ENCODE assay signal across 8 cellular contexts in the genomic region with DNA sequence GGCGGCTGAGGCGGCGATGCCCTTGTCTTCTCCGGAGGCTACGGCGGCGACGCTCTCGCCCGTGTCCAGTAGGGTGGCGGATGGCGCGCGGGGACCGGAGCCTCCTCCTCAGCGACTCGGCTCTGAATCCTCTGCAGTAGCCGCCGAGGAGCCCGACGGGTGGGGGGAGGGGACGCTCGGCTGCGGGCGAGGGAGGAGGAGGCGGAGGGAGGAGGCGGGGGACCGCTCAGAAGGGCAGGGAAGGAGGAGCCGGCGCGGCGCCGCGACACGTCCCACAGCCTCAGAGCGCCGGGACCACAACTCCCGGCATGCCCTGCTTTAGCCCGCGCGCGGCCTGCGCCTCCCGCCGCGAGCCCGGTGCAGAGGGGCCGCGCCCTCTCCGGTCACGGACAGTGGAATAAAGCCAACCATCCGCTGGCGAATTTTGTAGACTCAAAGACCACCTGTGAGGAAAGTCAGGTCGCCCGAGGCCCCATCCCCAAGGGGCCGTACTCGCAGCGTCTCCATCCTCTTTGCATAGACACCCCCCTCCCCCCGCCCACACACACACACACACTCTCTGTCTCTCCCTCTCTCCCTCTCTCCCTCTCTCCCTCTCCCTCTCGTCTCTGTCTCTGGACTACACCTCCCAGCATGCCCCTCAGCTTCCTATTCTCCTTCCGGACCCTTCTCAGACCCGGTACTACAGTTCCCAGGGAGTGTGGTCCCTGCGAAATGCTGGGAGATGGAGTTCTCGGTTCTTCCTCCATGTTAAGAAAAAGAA. TPM values are rescaled to one million over a fixed set of nuclear protein-coding genes. Genes with fewer than 3 reads are reported as not detected.
DNase-seq lines count a peak whose midpoint lies in the region; ATAC-seq and TF ChIP-seq lines count a peak whose summit lies in the region.

Gene FAM168A, minus strand, starts transcription at position 157 of the 763 bp plus-strand sequence. CDS start 129,638 bp downstream, outside the sequence.

- H3K9me3 ChIP-seq in SK-N-SH = no peaks in the 10 kb centered on the region

- no peak for TF ChIP-seq EP300 in SK-N-SH (IDR thresholded peaks at IDR 0.05; ENCODE audit: borderline replicate concordance in 1 of 2, low read depth in 1 of 2, low read length in 1 of 2)

- H3K9me2 ChIP-seq in SK-N-SH = no peaks in the 10 kb centered on the region

- H3K4me1 ChIP-seq in SK-N-SH (ENCODE audit: control insufficient read depth in 1 of 2, insufficient read depth in 2 of 2, low read depth in 1 of 2, low read length in 1 of 2) = peaks cover 9 to 12% of the 10 kb centered on the region in 2 experiments; a peak in 3 of 4 replicates

- H3K9ac ChIP-seq in SK-N-SH = peak within 1 kb of the TSS; percentile 74

- H3K36me3 ChIP-seq in SK-N-SH (replicated peaks in 1 of 2; ENCODE audit: control insufficient read depth in 1 of 2, insufficient read depth in 2 of 2, low read length in 1 of 2) = no peaks in the 10 kb centered on the region

- peak; percentile 88 for ATAC-seq in HG02571 (IDR thresholded peaks at IDR 0.05; ENCODE audit: unreplicated experiment)

- peak within 1 kb of the TSS; percentile 71 to 76 for H3K4me3 ChIP-seq in SK-N-SH (ENCODE audit: low read depth in 2 of 2, low read length in 1 of 2)

- H3K27ac ChIP-seq in SK-N-SH (ENCODE audit: low read depth in 2 of 2, low read length in 1 of 2) = peak within 1 kb of the TSS; percentile 70 to 92

- peak; percentile 18 for TF ChIP-seq CTCF in GM10248 (IDR thresholded peaks at IDR 0.05; ENCODE audit: control extremely low read depth, extremely low read depth, low read depth, missing control alignments)
- TF ChIP-seq CTCF in SK-N-SH (IDR thresholded peaks at IDR 0.05) = 0 out of 2 replicates have a peak, but pooled peaks have one; percentile 27

- H3K4me2 ChIP-seq in SK-N-SH = peak within 1 kb of the TSS; percentile 87

- no peaks in the 10 kb centered on the region for H3K27me3 ChIP-seq in SK-N-SH (ENCODE audit: insufficient read depth)

- under 1% methylated on average over 30 of the region's 64 CpGs for WGBS in SK-N-SH (ENCODE audit: low lambda C conversion rate)

- H4K20me1 ChIP-seq in SK-N-SH (ENCODE audit: insufficient read depth) = no peaks in the 10 kb centered on the region

- TF ChIP-seq RAD21 in SK-N-SH (IDR thresholded peaks at IDR 0.05; ENCODE audit: low read length) = no peak; the same call in 1 of the 2 replicates

- POLR2A ChIA-PET in GM10248 (lab: Yijun Ruan, JAX) = no interaction called here
- POLR2A ChIA-PET in SK-N-SH (lab: Yijun Ruan, JAX) = interaction anchor here (0.6 to 1.3 kb wide), 11 partner anchors 28 to 975 kb away, joined by 3 to 6 read pairs (median 3); no protein-coding TSS in a partner anchor

- H3F3A ChIP-seq in SK-N-SH (replicated peaks; ENCODE audit: insufficient read depth) = peaks cover 4% of the 10 kb centered on the region

- peak; percentile 96 for DNase-seq in GM10248 (ENCODE audit: extremely low spot score)
- peak; percentile 87 for DNase-seq in NCI-H1048 (lab: John Stamatoyannopoulos, UW)
- DNase-seq in SK-N-SH = peak; percentile 96
- peak; percentile 93 for DNase-seq in activated naive CD4-positive, alpha-beta T cell treated with anti-CD3 and anti-CD28 coated beads, Interleukin-2, amount 50 U/mL, for 16 hours
- DNase-seq in germinal center (ENCODE audit: low spot score) = peak; percentile 94
- DNase-seq in non-pigmented ciliary epithelial cell (ENCODE audit: low read depth) = peak; percentile 94
- DNase-seq in superior temporal gyrus (ENCODE audit: extremely low spot score) = peak; percentile 98

- CTCF ChIA-PET in GM10248 (lab: Yijun Ruan, JAX) = interaction anchor here (0.7 to 3.9 kb wide), 5 partner anchors 9 to 27 kb away, joined by 3 to 12 read pairs (median 3); no protein-coding TSS in a partner anchor
- CTCF ChIA-PET in SK-N-SH (lab: Yijun Ruan, JAX) = interaction anchor here (1.0 to 3.4 kb wide), 12 partner anchors 12 to 291 kb away, joined by 3 to 19 read pairs (median 4); no protein-coding TSS in a partner anchor

- peaks cover 47% of the 10 kb centered on the region for H3K79me2 ChIP-seq in SK-N-SH (ENCODE audit: insufficient read depth)

- peak within 1 kb of the TSS; percentile 93 for H2AFZ ChIP-seq in SK-N-SH (ENCODE audit: low read depth)

TF ChIP-seq in SK-N-SH, 30 proteins besides CTCF, POLR2A, EP300 and RAD21 (continues in another document):
- TF ChIP-seq RXRA (IDR thresholded peaks at IDR 0.05; ENCODE audit: borderline replicate concordance, low read depth) (no peak), CHD2 (IDR thresholded peaks at IDR 0.05; ENCODE audit: low read length, partially characterized antibody) (peak; percentile 93), MAX (IDR thresholded peaks at IDR 0.05; ENCODE audit: low read depth) (peak; percentile 72), TAF1 (IDR thresholded peaks at IDR 0.05; ENCODE audit: borderline replicate concordance, low read depth, low read length) (peak; percentile 86), GATA2 (CRISPR knock-in tag; IDR thresholded peaks at IDR 0.05) (no peak), ELF1 (IDR thresholded peaks at IDR 0.05) (peak; percentile 95), TCF12 (IDR thresholded peaks at IDR 0.05) (peak; percentile 18; the same call in 1 of the 2 replicates), RFX5 (IDR thresholded peaks at IDR 0.05; ENCODE audit: low read length) (no peak), YY1 (IDR thresholded peaks at IDR 0.05; ENCODE audit: low read depth) (peak; percentile 87), MXI1 (IDR thresholded peaks at IDR 0.05; ENCODE audit: low read depth, low read length) (no peak; the same call in 1 of the 2 replicates), GABPA (IDR thresholded peaks at IDR 0.05; ENCODE audit: low read depth) (peak; percentile 89), ZBTB33 (IDR thresholded peaks at IDR 0.05; ENCODE audit: borderline replicate concordance, low read depth) (peak; percentile 53; the same call in 1 of the 2 replicates), NRF1 (IDR thresholded peaks at IDR 0.05; ENCODE audit: low read depth, low read length) (peak; percentile 42; the same call in 1 of the 2 replicates)
- TF ChIP-seq, protein P1, sequence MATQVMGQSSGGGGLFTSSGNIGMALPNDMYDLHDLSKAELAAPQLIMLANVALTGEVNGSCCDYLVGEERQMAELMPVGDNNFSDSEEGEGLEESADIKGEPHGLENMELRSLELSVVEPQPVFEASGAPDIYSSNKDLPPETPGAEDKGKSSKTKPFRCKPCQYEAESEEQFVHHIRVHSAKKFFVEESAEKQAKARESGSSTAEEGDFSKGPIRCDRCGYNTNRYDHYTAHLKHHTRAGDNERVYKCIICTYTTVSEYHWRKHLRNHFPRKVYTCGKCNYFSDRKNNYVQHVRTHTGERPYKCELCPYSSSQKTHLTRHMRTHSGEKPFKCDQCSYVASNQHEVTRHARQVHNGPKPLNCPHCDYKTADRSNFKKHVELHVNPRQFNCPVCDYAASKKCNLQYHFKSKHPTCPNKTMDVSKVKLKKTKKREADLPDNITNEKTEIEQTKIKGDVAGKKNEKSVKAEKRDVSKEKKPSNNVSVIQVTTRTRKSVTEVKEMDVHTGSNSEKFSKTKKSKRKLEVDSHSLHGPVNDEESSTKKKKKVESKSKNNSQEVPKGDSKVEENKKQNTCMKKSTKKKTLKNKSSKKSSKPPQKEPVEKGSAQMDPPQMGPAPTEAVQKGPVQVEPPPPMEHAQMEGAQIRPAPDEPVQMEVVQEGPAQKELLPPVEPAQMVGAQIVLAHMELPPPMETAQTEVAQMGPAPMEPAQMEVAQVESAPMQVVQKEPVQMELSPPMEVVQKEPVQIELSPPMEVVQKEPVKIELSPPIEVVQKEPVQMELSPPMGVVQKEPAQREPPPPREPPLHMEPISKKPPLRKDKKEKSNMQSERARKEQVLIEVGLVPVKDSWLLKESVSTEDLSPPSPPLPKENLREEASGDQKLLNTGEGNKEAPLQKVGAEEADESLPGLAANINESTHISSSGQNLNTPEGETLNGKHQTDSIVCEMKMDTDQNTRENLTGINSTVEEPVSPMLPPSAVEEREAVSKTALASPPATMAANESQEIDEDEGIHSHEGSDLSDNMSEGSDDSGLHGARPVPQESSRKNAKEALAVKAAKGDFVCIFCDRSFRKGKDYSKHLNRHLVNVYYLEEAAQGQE (IDR thresholded peaks at IDR 0.05; ENCODE audit: low read depth, low read length) = 0 out of 2 replicates have a peak, but pooled peaks have one; percentile 8
- TF ChIP-seq, protein P2, sequence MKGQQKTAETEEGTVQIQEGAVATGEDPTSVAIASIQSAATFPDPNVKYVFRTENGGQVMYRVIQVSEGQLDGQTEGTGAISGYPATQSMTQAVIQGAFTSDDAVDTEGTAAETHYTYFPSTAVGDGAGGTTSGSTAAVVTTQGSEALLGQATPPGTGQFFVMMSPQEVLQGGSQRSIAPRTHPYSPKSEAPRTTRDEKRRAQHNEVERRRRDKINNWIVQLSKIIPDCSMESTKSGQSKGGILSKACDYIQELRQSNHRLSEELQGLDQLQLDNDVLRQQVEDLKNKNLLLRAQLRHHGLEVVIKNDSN (IDR thresholded peaks at IDR 0.05; ENCODE audit: borderline replicate concordance, low read depth) = no peak

RNA-seq across cellular contexts. Expression of gene FAM168A, which starts in this region (rescaled TPM):
- 17.8 and 18.2 TPM in 2 replicates for polyA plus RNA-seq in SK-N-SH (2012; rRNA removed)
- 9.7 and 12.9 TPM in 2 replicates for polyA plus RNA-seq in SK-N-SH (2012; cell fraction: cytosol; rRNA removed)
- 25.9 and 33.5 TPM in 2 replicates for polyA plus RNA-seq in SK-N-SH (2012; cell fraction: nucleus; rRNA removed)

Comparison
In these comparisons a context has a peak if more than half of its experiments do, and no peak if none do; other contexts are left out.
1. Peak in every context shown above with its lines: DNase-seq, ATAC-seq, H3K4me3 ChIP-seq and H3K27ac ChIP-seq.